In the genomic region with DNA sequence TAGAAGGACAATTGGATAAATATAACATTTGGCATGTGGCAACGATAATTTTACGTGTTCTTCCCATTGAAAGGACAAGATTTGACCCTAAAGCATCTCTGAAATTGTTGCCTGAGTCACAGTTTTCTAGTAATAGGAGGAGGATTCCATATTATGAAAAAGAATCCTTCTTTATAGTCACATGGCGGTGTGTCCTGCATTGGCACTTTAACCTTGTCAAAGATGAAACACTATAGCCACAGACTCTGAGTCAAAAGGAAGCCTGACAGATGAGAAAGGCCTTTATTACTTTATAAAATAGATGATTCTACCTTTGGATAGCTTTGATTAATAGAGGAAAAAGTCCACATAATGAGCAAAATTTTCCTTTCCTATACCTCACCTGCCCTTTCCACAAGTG, we compare ENCODE assay signal across 19 cellular contexts. TPM values are rescaled to one million over a fixed set of nuclear protein-coding genes. Genes with fewer than 3 reads are reported as not detected.
DNase-seq lines count a peak whose midpoint lies in the region; ATAC-seq and TF ChIP-seq lines count a peak whose summit lies in the region.
"Had no signal": no experiment of that assay in that cellular context is flagged by ENCODE, and none has a peak within 500 bp of the region (broad histone marks: within the 10 kb centered on the region; RNA-seq: fewer than 3 reads in every experiment).

No MANE protein-coding gene starts in this region.

- no peak overlapping the region for H4K8ac ChIP-seq in mesenchymal stem cell (ENCODE audit: low read length)

- H3K4ac ChIP-seq in mesenchymal stem cell (ENCODE audit: low read depth in 1 of 2, low read length in 2 of 2): peak overlapping the region in 1 of 2 experiments; percentile 38

- no peak overlapping the region for H4K91ac ChIP-seq in mesenchymal stem cell (ENCODE audit: low read length)

- H3K4me3 ChIP-seq in PC-3 (ENCODE audit: low read length) (no peak overlapping the region), mesenchymal stem cell (ENCODE audit: insufficient read depth in 1 of 2, low read depth in 1 of 2, low read length in 2 of 2) (no peak overlapping the region), skeletal muscle satellite cell (ENCODE audit: low read length) (no peak overlapping the region), PC-9 (no peak overlapping the region)
- H3K4me3 ChIP-seq: BLaER1 had no signal

- no peak overlapping the region for H3K14ac ChIP-seq in mesenchymal stem cell (ENCODE audit: low read length in 2 of 2)

- H3K4me3 Mint-ChIP-seq in activated CD8-positive, alpha-beta memory T cell treated with anti-CD3 and anti-CD28 coated beads, Interleukin-2, amount 10 ng/mL, durations not matched to agents 7 days and 5 days: no peak overlapping the region
- H3K4me3 Mint-ChIP-seq: CD14-positive monocyte; CD4-positive, alpha-beta memory T cell had no signal

- H3K9me2 ChIP-seq in PC-3 (replicated peaks; ENCODE audit: low read length): no peaks in the 10 kb centered on the region
- no peaks in the 10 kb centered on the region for H3K9me2 ChIP-seq in PC-9 (ENCODE audit: insufficient read depth)

- H3K9ac ChIP-seq in PC-3 (ENCODE audit: low read length) (no peak overlapping the region), mesenchymal stem cell (ENCODE audit: low read length) (no peak overlapping the region), skeletal muscle satellite cell (ENCODE audit: low read depth, low read length) (no peak overlapping the region)
- H3K9ac ChIP-seq: BLaER1 had no signal

- no peak overlapping the region for H3K27ac Mint-ChIP-seq in activated CD8-positive, alpha-beta memory T cell treated with anti-CD3 and anti-CD28 coated beads, Interleukin-2, amount 10 ng/mL, durations not matched to agents 7 days and 5 days
- H3K27ac Mint-ChIP-seq: CD14-positive monocyte; CD4-positive, alpha-beta memory T cell had no signal

- H3K4me2 ChIP-seq in PC-3 (ENCODE audit: low read length) (0 out of 2 replicates have a peak overlapping the region, but pooled peaks have one; percentile 7), mesenchymal stem cell (ENCODE audit: low read length, poor library complexity, severe bottlenecking) (no peak overlapping the region), skeletal muscle satellite cell (ENCODE audit: low read length) (peak overlapping the region; percentile 0), PC-9 (no peak overlapping the region)
- H3K4me2 ChIP-seq: BLaER1 had no signal

- no peak overlapping the region for H2AK5ac ChIP-seq in mesenchymal stem cell (ENCODE audit: low read length, severe bottlenecking)

- intact Hi-C loops in PC-3 (cut with micrococcal nuclease): no loop called here
- intact Hi-C loops in PC-9 (cut with micrococcal nuclease; ENCODE audit: unreplicated experiment): no loop called here

- 100% methylated on average over 2 of the region's 3 CpGs for WGBS in mesenchymal stem cell

- H2BK5ac ChIP-seq in mesenchymal stem cell (ENCODE audit: low read depth, low read length, poor library complexity, severe bottlenecking): no peak overlapping the region

- H3K27me3 ChIP-seq in PC-3 (ENCODE audit: low read length) (no peaks in the 10 kb centered on the region), mesenchymal stem cell (ENCODE audit: control insufficient read depth in 1 of 2, insufficient read depth in 1 of 2, low read length in 2 of 2) (no peaks in the 10 kb centered on the region), skeletal muscle satellite cell (ENCODE audit: control insufficient read depth, insufficient read depth, low read length) (no peaks in the 10 kb centered on the region), PC-9 (ENCODE audit: insufficient read depth, low read depth) (no peaks in the 10 kb centered on the region)
- H3K27me3 ChIP-seq: BLaER1 had no signal

- H3K79me2 ChIP-seq in PC-3 (ENCODE audit: low read length) (no peaks in the 10 kb centered on the region), PC-9 (ENCODE audit: low read depth) (no peaks in the 10 kb centered on the region)

- POLR2A ChIA-PET in PC-3 (lab: Charles Lee; ENCODE audit: unreplicated experiment) (no interaction called here), PC-9 (lab: Charles Lee; ENCODE audit: unreplicated experiment) (no interaction called here)

- H4K20me1 ChIP-seq in PC-3 (ENCODE audit: low read length) (no peaks in the 10 kb centered on the region), PC-9 (ENCODE audit: insufficient read depth) (no peaks in the 10 kb centered on the region)
- H4K20me1 ChIP-seq: BLaER1 had no signal

- H3K27me3 Mint-ChIP-seq in activated CD8-positive, alpha-beta memory T cell treated with anti-CD3 and anti-CD28 coated beads, Interleukin-2, amount 10 ng/mL, durations not matched to agents 7 days and 5 days: peaks cover 7% of the 10 kb centered on the region

- no peaks in the 10 kb centered on the region for H3K36me3 Mint-ChIP-seq in activated CD8-positive, alpha-beta memory T cell treated with anti-CD3 and anti-CD28 coated beads, Interleukin-2, amount 10 ng/mL, durations not matched to agents 7 days and 5 days
- H3K36me3 Mint-ChIP-seq: CD14-positive monocyte; CD4-positive, alpha-beta memory T cell had no signal

- CTCF ChIA-PET in PC-3 (lab: Charles Lee): interaction anchor here (0.6 kb wide), 1 partner anchor 267 kb away, joined by 3 read pairs; no protein-coding TSS in a partner anchor
- CTCF ChIA-PET in activated CD8-positive, alpha-beta memory T cell treated with anti-CD3 and anti-CD28 coated beads, Interleukin-2, amount 10 ng/mL, durations not matched to agents 7 days and 5 days (lab: Charles Lee): no interaction called here
- CTCF ChIA-PET in PC-9 (lab: Charles Lee): no interaction called here

- H3K9me3 Mint-ChIP-seq in activated CD8-positive, alpha-beta memory T cell treated with anti-CD3 and anti-CD28 coated beads, Interleukin-2, amount 10 ng/mL, durations not matched to agents 7 days and 5 days (ENCODE audit: low read depth): no peaks in the 10 kb centered on the region

- no peak overlapping the region for H3K23ac ChIP-seq in mesenchymal stem cell (ENCODE audit: low read length in 2 of 2)

- peak; percentile 39 for ATAC-seq in PC-3
- ATAC-seq in activated CD8-positive, alpha-beta memory T cell treated with anti-CD3 and anti-CD28 coated beads, Interleukin-2, amount 10 ng/mL, durations not matched to agents 7 days and 5 days: no peak
- no peak for ATAC-seq in HG03565 (IDR thresholded peaks at IDR 0.05; ENCODE audit: unreplicated experiment)
- ATAC-seq: HCT116, HepG2 had no signal

- TF ChIP-seq CTCF in PC-3 (conservative IDR thresholded peaks at IDR 0.05; ENCODE audit: low read depth, low read length) (no peak), PC-9 (conservative IDR thresholded peaks at IDR 0.05) (no peak)

- H3K27ac ChIP-seq in PC-3 (ENCODE audit: low read length) (peak overlapping the region; percentile 23), mesenchymal stem cell (ENCODE audit: low read length, poor library complexity, severe bottlenecking) (no peak overlapping the region), PC-9 (no peak overlapping the region)
- H3K27ac ChIP-seq: BLaER1 had no signal

- H2BK15ac ChIP-seq in mesenchymal stem cell (ENCODE audit: low read depth, poor library complexity, severe bottlenecking): no peak overlapping the region

- DNase-seq in EH (ENCODE audit: low read depth): peak; percentile 42
- DNase-seq in PC-3: peak; percentile 53
- no peak for DNase-seq in mesenchymal stem cell
- no peak for DNase-seq in activated CD8-positive, alpha-beta memory T cell treated with anti-CD3 and anti-CD28 coated beads, Interleukin-2, amount 10 ng/mL, durations not matched to agents 7 days and 5 days
- no peak for DNase-seq in PC-9
- no peak for DNase-seq in NCI-H510A (lab: John Stamatoyannopoulos, UW)
- DNase-seq: 8988T; Calu3; CD4-positive, alpha-beta memory T cell; GDM1; GOT3; H7 had no signal

- H2BK120ac ChIP-seq in mesenchymal stem cell (ENCODE audit: low read depth, low read length): peak overlapping the region; percentile 37

- no peak overlapping the region for H3K18ac ChIP-seq in mesenchymal stem cell (ENCODE audit: low read depth in 1 of 2, low read length in 2 of 2)

- H2BK12ac ChIP-seq in mesenchymal stem cell (ENCODE audit: low read length in 2 of 2): no peak overlapping the region

- H3K9me3 ChIP-seq in PC-3 (ENCODE audit: low read length): no peaks in the 10 kb centered on the region
- no peaks in the 10 kb centered on the region for H3K9me3 ChIP-seq in mesenchymal stem cell (ENCODE audit: control insufficient read depth, low read length)
- no peaks in the 10 kb centered on the region for H3K9me3 ChIP-seq in skeletal muscle satellite cell (replicated peaks; ENCODE audit: low read length)
- no peaks in the 10 kb centered on the region for H3K9me3 ChIP-seq in PC-9 (ENCODE audit: insufficient read depth, low read depth)
- H3K9me3 ChIP-seq: BLaER1 had no signal

- H3K4me1 Mint-ChIP-seq in activated CD8-positive, alpha-beta memory T cell treated with anti-CD3 and anti-CD28 coated beads, Interleukin-2, amount 10 ng/mL, durations not matched to agents 7 days and 5 days: no peaks in the 10 kb centered on the region
- H3K4me1 Mint-ChIP-seq: CD14-positive monocyte; CD4-positive, alpha-beta memory T cell had no signal

- H3K4me1 ChIP-seq in PC-3 (ENCODE audit: insufficient read depth, low read length): peaks cover 38% of the 10 kb centered on the region
- no peaks in the 10 kb centered on the region for H3K4me1 ChIP-seq in mesenchymal stem cell (ENCODE audit: control insufficient read depth, insufficient read depth, low read depth, low read length)
- peaks cover 29% of the 10 kb centered on the region for H3K4me1 ChIP-seq in skeletal muscle satellite cell (ENCODE audit: control insufficient read depth, insufficient read depth, low read length)
- H3K4me1 ChIP-seq in PC-9 (replicated peaks; ENCODE audit: insufficient read depth): peaks cover 10% of the 10 kb centered on the region; the same call in 1 of the 2 replicates

- no peaks in the 10 kb centered on the region for H3K79me1 ChIP-seq in mesenchymal stem cell (replicated peaks; ENCODE audit: low read length, poor library complexity, severe bottlenecking)

- BruUV-seq in PC-3 (replicated peaks; lab: Mats Ljungman, UMichigan) (no TSS peak), PC-9 (replicated peaks; lab: Mats Ljungman, UMichigan) (no TSS peak)

- H3F3A ChIP-seq in PC-3 (ENCODE audit: low read length, unreplicated experiment): peaks cover 3% of the 10 kb centered on the region
- H3F3A ChIP-seq in PC-9 (ENCODE audit: insufficient read depth, low read depth): no peaks in the 10 kb centered on the region

- 0 out of 2 replicates have a peak overlapping the region, but pooled peaks have one; percentile 14 for H2AFZ ChIP-seq in PC-3 (ENCODE audit: low read length)
- no peak overlapping the region for H2AFZ ChIP-seq in mesenchymal stem cell (ENCODE audit: low read depth, low read length)
- H2AFZ ChIP-seq in PC-9: no peak overlapping the region

- H3K36me3 ChIP-seq in PC-3 (ENCODE audit: low read depth, low read length): no peaks in the 10 kb centered on the region
- no peaks in the 10 kb centered on the region for H3K36me3 ChIP-seq in mesenchymal stem cell (ENCODE audit: control insufficient read depth in 1 of 2, insufficient read depth in 2 of 2, low read depth in 1 of 2, low read length in 2 of 2)
- no peaks in the 10 kb centered on the region for H3K36me3 ChIP-seq in skeletal muscle satellite cell (ENCODE audit: insufficient read depth, low read length)
- no peaks in the 10 kb centered on the region for H3K36me3 ChIP-seq in PC-9 (ENCODE audit: low read depth)
- H3K36me3 ChIP-seq: BLaER1 had no signal

RNA-seq across cellular contexts. Expression of gene LNX1, which starts 11.5 kb away (rescaled TPM):
- total RNA-seq in PC-3 (2014; rRNA removed): 2.8 and 3.0 TPM in 2 replicates
- polyA plus RNA-seq in mesenchymal stem cell (2013, experiment 1 of 2): 11.7 TPM
- polyA plus RNA-seq in mesenchymal stem cell (2013, experiment 2 of 2): 11.7 TPM
- 2.8 and 3.9 TPM in 2 replicates for total RNA-seq in skeletal muscle satellite cell (2012; rRNA removed)
- total RNA-seq in activated CD8-positive, alpha-beta memory T cell treated with anti-CD3 and anti-CD28 coated beads, Interleukin-2, amount 10 ng/mL, durations not matched to agents 7 days and 5 days: not detected
- total RNA-seq in PC-9 (2021): 3.3 and 3.4 TPM in 2 replicates
- total RNA-seq: A673; CD4-positive, alpha-beta memory T cell had no signal

Comparison
In these comparisons a context has a peak if more than half of its experiments do, and no peak if none do; other contexts are left out.
1. DNase-seq: peak in EH (single experiment) and PC-3 (single experiment); none in mesenchymal stem cell (single experiment), activated CD8-positive, alpha-beta memory T cell treated with anti-CD3 and anti-CD28 coated beads, Interleukin-2, amount 10 ng/mL, durations not matched to agents 7 days and 5 days (single experiment), PC-9 (0 of 2) and NCI-H510A (single experiment).
2. H3K4me2 ChIP-seq: peak in PC-3 (single experiment) and skeletal muscle satellite cell (single experiment); none in mesenchymal stem cell (single experiment) and PC-9 (single experiment).